9 cellular contexts compared by ENCODE assay signal in the genomic region with DNA sequence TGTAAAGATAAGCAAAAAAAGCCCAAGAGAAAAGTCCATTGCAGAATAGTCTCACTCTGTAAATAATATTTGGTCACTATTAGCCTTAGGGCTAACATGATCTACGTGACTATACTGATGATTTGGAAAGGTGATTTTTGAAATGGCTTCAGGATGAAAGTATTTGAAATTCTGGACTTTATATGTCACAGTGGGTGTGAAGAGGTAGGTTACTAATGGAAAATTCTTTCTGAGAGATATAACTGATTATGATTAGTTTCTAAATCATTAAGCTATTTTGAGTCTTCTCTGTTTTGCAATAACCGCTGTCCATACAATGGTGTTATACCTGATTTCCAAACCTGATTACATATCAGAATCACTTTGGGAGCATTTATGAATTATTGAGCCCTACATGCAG.
"Had no signal": no experiment of that assay in that cellular context is flagged by ENCODE, and none has a peak within 500 bp of the region (broad histone marks: within the 10 kb centered on the region; RNA-seq: fewer than 3 reads in every experiment).

No MANE protein-coding gene starts in this region.

- H3K9me3 Mint-ChIP-seq: HFFc6, IgD-negative memory B cell had no signal

- H3K27me3 Mint-ChIP-seq: IgD-negative memory B cell had no signal

- H3K27ac Mint-ChIP-seq: IgD-negative memory B cell had no signal

- H3K4me3 ChIP-seq: HAP-1 had no signal

- H3K9me3 ChIP-seq: HAP-1 had no signal

- H3K4me1 ChIP-seq: HAP-1 had no signal

- H3K4me3 Mint-ChIP-seq: IgD-negative memory B cell had no signal

- H3K36me3 ChIP-seq: HAP-1 had no signal

- DNase-seq: GM23248, GOT3, H7, HFFc6 had no signal

- ATAC-seq: HCT116, HepG2 had no signal

- H3K27ac ChIP-seq: GM23248, HL-60 had no signal

- H3K36me3 Mint-ChIP-seq: IgD-negative memory B cell had no signal
